Comparison of ENCODE assay signal across 8 cellular contexts in genomic region chr12:82687020-82687951, GRCh38. TPM values are rescaled to one million over a fixed set of nuclear protein-coding genes. Genes with fewer than 3 reads are reported as not detected.
DNase-seq lines count a peak whose midpoint lies in the region; ATAC-seq and TF ChIP-seq lines count a peak whose summit lies in the region.

No MANE protein-coding gene starts in this region.

- ATAC-seq in CD8-positive, alpha-beta T cell, result peak; percentile 24
- peak; percentile 71 for ATAC-seq in gastroesophageal sphincter

- CTCF ChIA-PET in CD8-positive, alpha-beta T cell (lab: Charles Lee), result interaction anchor here (1.8 to 2.6 kb wide), 4 partner anchors 10 to 1136 kb away, joined by 8 to 12 read pairs (median 11); no protein-coding TSS in a partner anchor

- peak overlapping the region; percentile 97 for H3K4me2 ChIP-seq in osteoblast (ENCODE audit: insufficient read depth, low read length)

- H3K27ac ChIP-seq in CD8-positive, alpha-beta T cell (ENCODE audit: low read depth, low read length), result peak overlapping the region; percentile 64
- H3K27ac ChIP-seq in HL-60 (replicated peaks) (peak overlapping the region; percentile 49), Peyer's patch (peak overlapping the region; percentile 81 to 94 (median 85)), gastroesophageal sphincter (peak overlapping the region; percentile 77 to 92 (median 90)), osteoblast (ENCODE audit: low read depth, low read length) (no peak overlapping the region), thymus (ENCODE audit: low read depth) (peak overlapping the region; percentile 82)

- peak overlapping the region; percentile 88 for H3K4me3 ChIP-seq in CD8-positive, alpha-beta T cell (ENCODE audit: low read depth, low read length)
- H3K4me3 ChIP-seq in HL-60 (replicated peaks; ENCODE audit: insufficient read depth, low read length) (peak overlapping the region; percentile 98), Peyer's patch (peak overlapping the region; percentile 55 to 74 (median 62)), gastroesophageal sphincter (peak overlapping the region; percentile 77 to 90), osteoblast (ENCODE audit: insufficient read depth, low read length) (peak overlapping the region; percentile 97), thymus (ENCODE audit: low read length) (peak overlapping the region; percentile 64)

- H3K4me1 Mint-ChIP-seq in CD8-positive, alpha-beta T cell (ENCODE audit: low read depth), result peaks cover 15% of the 10 kb centered on the region

- H3K27me3 Mint-ChIP-seq in CD8-positive, alpha-beta T cell (ENCODE audit: low read depth), result peaks cover 9% of the 10 kb centered on the region

- DNase-seq in CD8-positive, alpha-beta T cell, result peak; percentile 16 to 70 (median 53)
- DNase-seq in GM20000 (ENCODE audit: low spot score), result peak; percentile 70
- DNase-seq in HL-60 (ENCODE audit: low read depth in 1 of 2, low spot score in 1 of 2), result peak in 1 of 2 experiments; percentile 39
- peak; percentile 56 to 81 (median 72) for DNase-seq in Peyer's patch
- DNase-seq in activated effector memory CD4-positive, alpha-beta T cell treated with anti-CD3 and anti-CD28 coated beads, Interleukin-2, amount 50 U/mL, for 16 hours, result peak; percentile 86
- peak; percentile 60 for DNase-seq in osteoblast (ENCODE audit: insufficient read length, low spot score, missing footprints)

- H3K36me3 Mint-ChIP-seq in CD8-positive, alpha-beta T cell, result peaks cover 10% of the 10 kb centered on the region

- no peaks in the 10 kb centered on the region for H3K36me3 ChIP-seq in CD8-positive, alpha-beta T cell (ENCODE audit: insufficient read depth, low read length)
- H3K36me3 ChIP-seq in Peyer's patch, result no peaks in the 10 kb centered on the region
- no peaks in the 10 kb centered on the region for H3K36me3 ChIP-seq in gastroesophageal sphincter
- H3K36me3 ChIP-seq in osteoblast (ENCODE audit: insufficient read depth, low read length), result no peaks in the 10 kb centered on the region
- H3K36me3 ChIP-seq in thymus (ENCODE audit: control insufficient read depth, insufficient read depth), result no peaks in the 10 kb centered on the region

- peak overlapping the region; percentile 97 for H2AFZ ChIP-seq in osteoblast (ENCODE audit: low read length)

- peak overlapping the region; percentile 92 for H3K27ac Mint-ChIP-seq in CD8-positive, alpha-beta T cell

- peaks cover 7% of the 10 kb centered on the region for H3K4me1 ChIP-seq in CD8-positive, alpha-beta T cell (ENCODE audit: insufficient read depth, low read length)
- peaks cover 0 to 4% (median 0%) of the 10 kb centered on the region in 4 donors for H3K4me1 ChIP-seq in Peyer's patch
- peaks cover 0 to 26% (median 0%) of the 10 kb centered on the region in 3 donors for H3K4me1 ChIP-seq in gastroesophageal sphincter
- H3K4me1 ChIP-seq in osteoblast (ENCODE audit: insufficient read depth, low read length), result peaks cover 7% of the 10 kb centered on the region
- H3K4me1 ChIP-seq in thymus (ENCODE audit: control insufficient read depth, insufficient read depth, low read length), result peaks cover 7% of the 10 kb centered on the region

- no peaks in the 10 kb centered on the region for H3K9me3 Mint-ChIP-seq in CD8-positive, alpha-beta T cell

- H3K9me3 ChIP-seq in CD8-positive, alpha-beta T cell (ENCODE audit: low read length), result no peaks in the 10 kb centered on the region
- H3K9me3 ChIP-seq in Peyer's patch (no peaks in the 10 kb centered on the region), gastroesophageal sphincter (no peaks in the 10 kb centered on the region), osteoblast (ENCODE audit: low read depth, low read length) (no peaks in the 10 kb centered on the region), thymus (ENCODE audit: control insufficient read depth) (no peaks in the 10 kb centered on the region)

- H3K4me3 Mint-ChIP-seq in CD8-positive, alpha-beta T cell, result peak overlapping the region; percentile 92

- no peaks in the 10 kb centered on the region for H4K20me1 ChIP-seq in osteoblast (ENCODE audit: insufficient read depth, low read length)

- 1 to 2% methylated on average over 10 to 21 of the region's 74 CpGs for WGBS in gastroesophageal sphincter (ENCODE audit: low coverage in 1 of 2), 2 donors
- under 1% methylated on average over 74 of the region's 74 CpGs for WGBS in thymus

- no peak for TF ChIP-seq CTCF in CD8-positive, alpha-beta T cell (IDR thresholded peaks at IDR 0.05)
- TF ChIP-seq CTCF in GM20000 (IDR thresholded peaks at IDR 0.05; ENCODE audit: extremely low read depth, missing control alignments), result no peak
- no peak for TF ChIP-seq CTCF in HL-60 (IDR thresholded peaks at IDR 0.05; ENCODE audit: insufficient read depth, low read length)
- TF ChIP-seq CTCF in Peyer's patch (IDR thresholded peaks at IDR 0.05), result peak in 1 of 6 experiments; percentile 12
- peak in 1 of 4 experiments; percentile 15 for TF ChIP-seq CTCF in gastroesophageal sphincter (IDR thresholded peaks at IDR 0.05)
- no peak for TF ChIP-seq CTCF in osteoblast (IDR thresholded peaks at IDR 0.05; ENCODE audit: extremely low read depth, low read depth, low read length)

- no peak for TF ChIP-seq POLR2A in Peyer's patch (IDR thresholded peaks at IDR 0.05)
- TF ChIP-seq POLR2A in gastroesophageal sphincter (IDR thresholded peaks at IDR 0.05), result peak in 1 of 2 donors; percentile 27

- H3K79me2 ChIP-seq in osteoblast (ENCODE audit: insufficient read depth, low read length), result no peaks in the 10 kb centered on the region

- intact Hi-C loops in CD8-positive, alpha-beta T cell (cut with DNase I, micrococcal nuclease), result loop anchor here (2.0 to 10.0 kb wide), 3 partner anchors 332 to 1818 kb away; partner anchors contain the start of genes CCDC59 (in 1 of the 2) and METTL25 (in 1 of the 2)

- no peak for TF ChIP-seq EP300 in gastroesophageal sphincter (IDR thresholded peaks at IDR 0.05)

- no peaks in the 10 kb centered on the region for H3K27me3 ChIP-seq in CD8-positive, alpha-beta T cell (ENCODE audit: insufficient read depth, low read length)
- peaks cover 6% of the 10 kb centered on the region for H3K27me3 ChIP-seq in HL-60 (ENCODE audit: insufficient read depth, poor library complexity, severe bottlenecking)
- H3K27me3 ChIP-seq in Peyer's patch, result no peaks in the 10 kb centered on the region
- H3K27me3 ChIP-seq in gastroesophageal sphincter, result no peaks in the 10 kb centered on the region
- H3K27me3 ChIP-seq in osteoblast (ENCODE audit: insufficient read depth, low read length), result peaks cover 11% of the 10 kb centered on the region
- peaks cover 5% of the 10 kb centered on the region for H3K27me3 ChIP-seq in thymus (ENCODE audit: control insufficient read depth, insufficient read depth)

- POLR2A ChIA-PET in CD8-positive, alpha-beta T cell (lab: Charles Lee), result interaction anchor here (1.0 to 2.5 kb wide), 3 partner anchors 11 to 329 kb away, joined by 3 to 18 read pairs (median 6); partner anchors contain the start of genes CCDC59 and METTL25

RNA-seq across cellular contexts. Expression of gene TMTC2, which starts 0.6 kb away (rescaled TPM):
- 1 to 10 TPM; 1.9 TPM for total RNA-seq in CD8-positive, alpha-beta T cell
- 10 to 100 TPM in 1 of 4 donors, 1 to 10 TPM in 3; 7.0 to 19.8 (median 8.5) TPM for total RNA-seq in Peyer's patch
- 10 to 100 TPM in 3 of 4 donors, 1 to 10 TPM in 1; 7.4 to 21.8 (median 16.0) TPM for total RNA-seq in gastroesophageal sphincter
- total RNA-seq in osteoblast, result 2.1 and 2.5 TPM in 2 replicates
- polyA plus RNA-seq in thymus, result 3.0 TPM
